ENCODE assay signal across 20 cellular contexts in genomic region chr1:166999090-166999489, GRCh38. TPM values are rescaled to one million over a fixed set of nuclear protein-coding genes. Genes with fewer than 3 reads are reported as not detected.
DNase-seq lines count a peak whose midpoint lies in the region; ATAC-seq and TF ChIP-seq lines count a peak whose summit lies in the region.
"Had no signal": no experiment of that assay in that cellular context is flagged by ENCODE, and none has a peak within 500 bp of the region (broad histone marks: within the 10 kb centered on the region; RNA-seq: fewer than 3 reads in every experiment).

No MANE protein-coding gene starts in this region.

- no peak for TF ChIP-seq CTCF in activated CD8-positive, alpha-beta T cell treated with anti-CD3 and anti-CD28 coated beads for 36 hours (IDR thresholded peaks at IDR 0.05)

- CTCF ChIA-PET in activated CD8-positive, alpha-beta T cell treated with anti-CD3 and anti-CD28 coated beads for 36 hours (lab: Charles Lee) = interaction anchor here (1.0 to 1.9 kb wide), 3 partner anchors 25 to 89 kb away, joined by 3 to 9 read pairs (median 4); no protein-coding TSS in a partner anchor
- CTCF ChIA-PET in activated CD8-positive, alpha-beta T cell treated with anti-CD3 and anti-CD28 coated beads, Interleukin-2, amount 10 ng/mL, durations not matched to agents 7 days and 5 days (lab: Charles Lee) = interaction anchor here (1.1 to 1.4 kb wide), 2 partner anchors 89 to 94 kb away, joined by 3 to 7 read pairs; no protein-coding TSS in a partner anchor
- CTCF ChIA-PET in T-cell (lab: Charles Lee) = no interaction called here

- H3K4me3 Mint-ChIP-seq in activated CD8-positive, alpha-beta T cell treated with anti-CD3 and anti-CD28 coated beads for 36 hours = no peak overlapping the region
- no peak overlapping the region for H3K4me3 Mint-ChIP-seq in activated CD8-positive, alpha-beta T cell treated with anti-CD3 and anti-CD28 coated beads, Interleukin-2, amount 10 ng/mL, durations not matched to agents 7 days and 5 days
- H3K4me3 Mint-ChIP-seq in T-cell = no peak overlapping the region
- H3K4me3 Mint-ChIP-seq: CD4-positive, CD25-positive, alpha-beta regulatory T cell; endodermal cell; IgD-negative memory B cell; stimulated activated naive CD8-positive, alpha-beta T cell treated with anti-CD3 and anti-CD28 coated beads, Interleukin-15, amount 100 ng/mL, for 72 hours had no signal

- peak; percentile 20 for ATAC-seq in activated CD8-positive, alpha-beta T cell treated with anti-CD3 and anti-CD28 coated beads for 36 hours
- ATAC-seq in activated CD8-positive, alpha-beta T cell treated with anti-CD3 and anti-CD28 coated beads, Interleukin-2, amount 10 ng/mL, durations not matched to agents 7 days and 5 days = no peak
- ATAC-seq in HG02678 (IDR thresholded peaks at IDR 0.05; ENCODE audit: unreplicated experiment) (peak; percentile 43), T-cell (replicated peaks in 1 of 4) (no peak)
- ATAC-seq: gastroesophageal sphincter; stimulated activated naive CD8-positive, alpha-beta T cell treated with anti-CD3 and anti-CD28 coated beads, Interleukin-15, amount 100 ng/mL, for 72 hours had no signal

- H3K9me3 Mint-ChIP-seq in activated CD8-positive, alpha-beta T cell treated with anti-CD3 and anti-CD28 coated beads for 36 hours = peaks cover 12% of the 10 kb centered on the region
- no peaks in the 10 kb centered on the region for H3K9me3 Mint-ChIP-seq in activated CD8-positive, alpha-beta T cell treated with anti-CD3 and anti-CD28 coated beads, Interleukin-2, amount 10 ng/mL, durations not matched to agents 7 days and 5 days (ENCODE audit: insufficient read depth)
- H3K9me3 Mint-ChIP-seq in T-cell = peaks cover 0 to 14% (median 0%) of the 10 kb centered on the region in 3 donors
- H3K9me3 Mint-ChIP-seq: endodermal cell had no signal

- H3K4me1 Mint-ChIP-seq in activated CD8-positive, alpha-beta T cell treated with anti-CD3 and anti-CD28 coated beads for 36 hours (ENCODE audit: low read depth) = peaks cover 8% of the 10 kb centered on the region
- peaks cover 3% of the 10 kb centered on the region for H3K4me1 Mint-ChIP-seq in activated CD8-positive, alpha-beta T cell treated with anti-CD3 and anti-CD28 coated beads, Interleukin-2, amount 10 ng/mL, durations not matched to agents 7 days and 5 days (ENCODE audit: low read depth)
- H3K4me1 Mint-ChIP-seq in T-cell = peaks cover 0 to 4% (median 0%) of the 10 kb centered on the region in 3 donors
- H3K4me1 Mint-ChIP-seq: CD4-positive, CD25-positive, alpha-beta regulatory T cell; endodermal cell; IgD-negative memory B cell had no signal

- no peak for DNase-seq in activated CD8-positive, alpha-beta T cell treated with anti-CD3 and anti-CD28 coated beads for 36 hours
- no peak for DNase-seq in activated CD8-positive, alpha-beta T cell treated with anti-CD3 and anti-CD28 coated beads, Interleukin-2, amount 10 ng/mL, durations not matched to agents 7 days and 5 days
- peak; percentile 97 for DNase-seq in amniotic epithelial cell (ENCODE audit: low read depth)
- peak; percentile 90 for DNase-seq in renal cortical epithelial cell (ENCODE audit: low read depth)
- DNase-seq in activated naive CD4-positive, alpha-beta T cell treated with anti-CD3 and anti-CD28 coated beads, Interleukin-2, amount 50 U/mL, for 16 hours = no peak
- no peak for DNase-seq in anterior cingulate cortex (lab: John Stamatoyannopoulos, UW)
- DNase-seq in T-cell = no peak
- DNase-seq: activated gamma-delta T cell treated with Interleukin-2 at 50 U/mL for 16 hours; caudate nucleus; endodermal cell; NCI-H2227 treated with DMSO at 0.1 percent for 48 hours; occipital lobe; SHP77; stimulated activated naive CD8-positive, alpha-beta T cell treated with anti-CD3 and anti-CD28 coated beads, Interleukin-15, amount 100 ng/mL, for 72 hours; uterus had no signal

- no peaks in the 10 kb centered on the region for H3K36me3 Mint-ChIP-seq in activated CD8-positive, alpha-beta T cell treated with anti-CD3 and anti-CD28 coated beads for 36 hours (ENCODE audit: low read depth)
- no peaks in the 10 kb centered on the region for H3K36me3 Mint-ChIP-seq in activated CD8-positive, alpha-beta T cell treated with anti-CD3 and anti-CD28 coated beads, Interleukin-2, amount 10 ng/mL, durations not matched to agents 7 days and 5 days (ENCODE audit: low read depth)
- peaks cover 3% of the 10 kb centered on the region for H3K36me3 Mint-ChIP-seq in T-cell
- H3K36me3 Mint-ChIP-seq: CD4-positive, CD25-positive, alpha-beta regulatory T cell had no signal

- intact Hi-C loops in activated CD8-positive, alpha-beta T cell treated with anti-CD3 and anti-CD28 coated beads for 36 hours (cut with micrococcal nuclease) = no loop called here

- H3K27ac Mint-ChIP-seq in activated CD8-positive, alpha-beta T cell treated with anti-CD3 and anti-CD28 coated beads for 36 hours = no peak overlapping the region
- H3K27ac Mint-ChIP-seq in activated CD8-positive, alpha-beta T cell treated with anti-CD3 and anti-CD28 coated beads, Interleukin-2, amount 10 ng/mL, durations not matched to agents 7 days and 5 days = no peak overlapping the region
- no peak overlapping the region for H3K27ac Mint-ChIP-seq in T-cell
- H3K27ac Mint-ChIP-seq: CD4-positive, CD25-positive, alpha-beta regulatory T cell; endodermal cell; IgD-negative memory B cell; stimulated activated naive CD8-positive, alpha-beta T cell treated with anti-CD3 and anti-CD28 coated beads, Interleukin-15, amount 100 ng/mL, for 72 hours had no signal

- peaks cover 13% of the 10 kb centered on the region for H3K27me3 Mint-ChIP-seq in activated CD8-positive, alpha-beta T cell treated with anti-CD3 and anti-CD28 coated beads for 36 hours
- H3K27me3 Mint-ChIP-seq in activated CD8-positive, alpha-beta T cell treated with anti-CD3 and anti-CD28 coated beads, Interleukin-2, amount 10 ng/mL, durations not matched to agents 7 days and 5 days (ENCODE audit: low read depth) = peaks cover 6% of the 10 kb centered on the region
- H3K27me3 Mint-ChIP-seq in T-cell = peaks cover 6 to 8% of the 10 kb centered on the region in 2 donors

- POLR2A ChIA-PET in activated CD8-positive, alpha-beta T cell treated with anti-CD3 and anti-CD28 coated beads for 36 hours (lab: Charles Lee) = no interaction called here
- POLR2A ChIA-PET in activated CD8-positive, alpha-beta T cell treated with anti-CD3 and anti-CD28 coated beads, Interleukin-2, amount 10 ng/mL, durations not matched to agents 7 days and 5 days (lab: Charles Lee) = no interaction called here
- POLR2A ChIA-PET in T-cell (lab: Charles Lee) = no interaction called here

RNA-seq across cellular contexts. Expression of gene MAEL, which starts 10.0 kb away (rescaled TPM):
- under 1 TPM in 1 of 2 experiments, not detected in 1; 0.29 TPM for total RNA-seq in activated CD8-positive, alpha-beta T cell treated with anti-CD3 and anti-CD28 coated beads for 36 hours
- total RNA-seq in activated CD8-positive, alpha-beta T cell treated with anti-CD3 and anti-CD28 coated beads, Interleukin-2, amount 10 ng/mL, durations not matched to agents 7 days and 5 days = not detected
- total RNA-seq in renal cortical epithelial cell (0.17 and 0.65 TPM in 2 replicates), T-cell (not detected)
- total RNA-seq: A673; CD4-positive, CD25-positive, alpha-beta regulatory T cell had no signal

RNA-seq across cellular contexts. Expression of gene ILDR2, which starts 23.8 kb away (rescaled TPM):
- total RNA-seq in activated CD8-positive, alpha-beta T cell treated with anti-CD3 and anti-CD28 coated beads for 36 hours = 10 to 100 TPM; 14.3 to 15.1 TPM
- total RNA-seq in activated CD8-positive, alpha-beta T cell treated with anti-CD3 and anti-CD28 coated beads, Interleukin-2, amount 10 ng/mL, durations not matched to agents 7 days and 5 days = 1 to 10 TPM; 4.3 to 5.0 TPM
- 4.7 and 17.5 TPM in 2 replicates for total RNA-seq in renal cortical epithelial cell
- total RNA-seq in T-cell = under 1 TPM; 0.13 to 0.61 (median 0.30) TPM
- total RNA-seq: A673 had no signal

Comparison
In these comparisons a context has a peak if more than half of its experiments do, and no peak if none do; other contexts are left out.
1. ATAC-seq: peak in activated CD8-positive, alpha-beta T cell treated with anti-CD3 and anti-CD28 coated beads for 36 hours (single experiment) and HG02678 (single experiment); none in activated CD8-positive, alpha-beta T cell treated with anti-CD3 and anti-CD28 coated beads, Interleukin-2, amount 10 ng/mL, durations not matched to agents 7 days and 5 days (single experiment) and T-cell (0 of 4).
2. DNase-seq: peak in amniotic epithelial cell (single experiment) and renal cortical epithelial cell (single experiment); none in activated CD8-positive, alpha-beta T cell treated with anti-CD3 and anti-CD28 coated beads for 36 hours (single experiment), activated CD8-positive, alpha-beta T cell treated with anti-CD3 and anti-CD28 coated beads, Interleukin-2, amount 10 ng/mL, durations not matched to agents 7 days and 5 days (single experiment), activated naive CD4-positive, alpha-beta T cell treated with anti-CD3 and anti-CD28 coated beads, Interleukin-2, amount 50 U/mL, for 16 hours (single experiment), anterior cingulate cortex (0 of 58) and T-cell (0 of 34).
3. CTCF ChIA-PET loops: an anchor here in activated CD8-positive, alpha-beta T cell treated with anti-CD3 and anti-CD28 coated beads for 36 hours (1.0 to 1.9 kb wide) and activated CD8-positive, alpha-beta T cell treated with anti-CD3 and anti-CD28 coated beads, Interleukin-2, amount 10 ng/mL, durations not matched to agents 7 days and 5 days (1.1 to 1.4 kb wide); none called in T-cell.